Comparison of ENCODE assay signal across 10 cellular contexts in genomic region chr5:180785151-180785781, GRCh38. TPM values are rescaled to one million over a fixed set of nuclear protein-coding genes. Genes with fewer than 3 reads are reported as not detected.
DNase-seq lines count a peak whose midpoint lies in the region; ATAC-seq and TF ChIP-seq lines count a peak whose summit lies in the region.
"Had no signal": no experiment of that assay in that cellular context is flagged by ENCODE, and none has a peak within 500 bp of the region (broad histone marks: within the 10 kb centered on the region; RNA-seq: fewer than 3 reads in every experiment).

No MANE protein-coding gene starts in this region.

- WGBS in heart right ventricle, 2 donors: 54 to 61% methylated on average over 14 of the region's 14 CpGs

- CTCF ChIA-PET in Calu3 (lab: Charles Lee): interaction anchor here (0.5 to 2.6 kb wide), 6 partner anchors 9 to 347 kb away, joined by 3 to 19 read pairs (median 5); partner anchors contain the start of gene MGAT1

- H3K4me3 ChIP-seq in heart right ventricle: peak overlapping the region in 2 of 10 donors; percentile 2 to 3

- H3K27ac Mint-ChIP-seq in Calu3 (ENCODE audit: unreplicated experiment): peak overlapping the region; percentile 16
- H3K27ac Mint-ChIP-seq in activated naive CD8-positive, alpha-beta T cell: peak overlapping the region; percentile 89

- no peak overlapping the region for H3K4me3 Mint-ChIP-seq in Calu3 (ENCODE audit: low read depth, unreplicated experiment)
- H3K4me3 Mint-ChIP-seq in activated naive CD8-positive, alpha-beta T cell: no peak overlapping the region
- H3K4me3 Mint-ChIP-seq: activated B cell treated with CpG ODN at 0.5 μM for 24 hours had no signal

- H3K9me3 ChIP-seq in heart right ventricle: no peaks in the 10 kb centered on the region

- TF ChIP-seq CTCF in Calu3 (IDR thresholded peaks at IDR 0.05; ENCODE audit: unreplicated experiment) (no peak), heart right ventricle (IDR thresholded peaks at IDR 0.05) (no peak)

- peaks cover 25 to 57% (median 49%) of the 10 kb centered on the region in 9 donors for H3K4me1 ChIP-seq in heart right ventricle

- DNase-seq in Calu3 (no peak), heart right ventricle (no peak), posterior vena cava (ENCODE audit: low spot score) (peak; percentile 81), NCI-H1105 treated with DMSO at 0.1 percent for 48 hours (lab: John Stamatoyannopoulos, UW) (no peak), NCI-H187 treated with DMSO at 0.1 percent for 48 hours (lab: John Stamatoyannopoulos, UW) (no peak)

- H3K36me3 Mint-ChIP-seq in Calu3 (ENCODE audit: insufficient read depth, unreplicated experiment): no peaks in the 10 kb centered on the region
- H3K36me3 Mint-ChIP-seq in activated naive CD8-positive, alpha-beta T cell: no peaks in the 10 kb centered on the region

- no peaks in the 10 kb centered on the region for H3K9me3 Mint-ChIP-seq in Calu3 (ENCODE audit: low read depth, unreplicated experiment)
- no peaks in the 10 kb centered on the region for H3K9me3 Mint-ChIP-seq in activated naive CD8-positive, alpha-beta T cell (ENCODE audit: low read depth)
- H3K9me3 Mint-ChIP-seq: activated B cell treated with CpG ODN at 0.5 μM for 24 hours had no signal

- peak overlapping the region; percentile 2 to 87 (median 70) for H3K27ac ChIP-seq in heart right ventricle

- ATAC-seq in heart right ventricle: peak; percentile 29 to 58 (median 39)
- no peak for ATAC-seq in GM19328 (IDR thresholded peaks at IDR 0.05; ENCODE audit: unreplicated experiment)
- no peak for ATAC-seq in HG02678 (IDR thresholded peaks at IDR 0.05; ENCODE audit: unreplicated experiment)

- H3K4me1 Mint-ChIP-seq in Calu3 (ENCODE audit: low read depth, unreplicated experiment): peaks cover 16% of the 10 kb centered on the region
- H3K4me1 Mint-ChIP-seq in activated naive CD8-positive, alpha-beta T cell (ENCODE audit: low read depth): peaks cover 41% of the 10 kb centered on the region

- peaks cover 0 to 32% (median 7%) of the 10 kb centered on the region in 9 donors for H3K36me3 ChIP-seq in heart right ventricle

- no TSS peak for BruUV-seq in Calu3 (replicated peaks; lab: Mats Ljungman, UMichigan)

- no peaks in the 10 kb centered on the region for H3K27me3 ChIP-seq in heart right ventricle

- H3K27me3 Mint-ChIP-seq in Calu3 (ENCODE audit: unreplicated experiment): no peaks in the 10 kb centered on the region
- no peaks in the 10 kb centered on the region for H3K27me3 Mint-ChIP-seq in activated naive CD8-positive, alpha-beta T cell
- H3K27me3 Mint-ChIP-seq: activated B cell treated with CpG ODN at 0.5 μM for 24 hours had no signal

- intact Hi-C loops in Calu3 (cut with micrococcal nuclease; ENCODE audit: unreplicated experiment) (loop anchor here (2.0 to 10.0 kb wide), 3 partner anchors 42 to 250 kb away; partner anchors contain the start of gene ZFP62), heart right ventricle (cut with DNase I) (loop anchor here in 9 of 10 donors (2.0 to 10.0 kb wide), 7 partner anchors 47 to 400 kb away; partner anchors contain the start of gene ZFP62 (in 3 of the 9)), posterior vena cava (cut with DNase I) (loop anchor here (10.0 kb wide), 3 partner anchors 50 to 370 kb away; partner anchors contain the start of gene ZFP62 (in 1 of the 2))

RNA-seq across cellular contexts. Expression of gene MGAT1, which starts 17.3 kb away (rescaled TPM):
- total RNA-seq in Calu3 (2022): 77.5 and 86.4 TPM in 2 replicates
- total RNA-seq in heart right ventricle: 100 to 1,000 TPM in 2 of 10 donors, 10 to 100 TPM in 8; 50.1 to 118 (median 59.7) TPM
- 100 to 1,000 TPM in 1 of 2 donors, 10 to 100 TPM in 1; 71.7 to 127 TPM for polyA plus RNA-seq in heart right ventricle
- total RNA-seq in posterior vena cava: 100 to 1,000 TPM; 150 to 160 TPM

RNA-seq across cellular contexts. Expression of gene OR2Y1, which starts 45.4 kb away (rescaled TPM):
- total RNA-seq in Calu3 (2022) (not detected in 2 replicates), heart right ventricle (not detected), posterior vena cava (not detected)
- not detected for polyA plus RNA-seq in heart right ventricle
- total RNA-seq: activated B cell treated with CpG ODN at 0.5 μM for 24 hours, liver had no signal
- polyA plus RNA-seq: liver had no signal

Comparison
In these comparisons a context has a peak if more than half of its experiments do, and no peak if none do; other contexts are left out.
1. ATAC-seq: peak in heart right ventricle (8 of 8); none in GM19328 (single experiment) and HG02678 (single experiment).